ENCODE assay signal across 8 cellular contexts in the genomic region with DNA sequence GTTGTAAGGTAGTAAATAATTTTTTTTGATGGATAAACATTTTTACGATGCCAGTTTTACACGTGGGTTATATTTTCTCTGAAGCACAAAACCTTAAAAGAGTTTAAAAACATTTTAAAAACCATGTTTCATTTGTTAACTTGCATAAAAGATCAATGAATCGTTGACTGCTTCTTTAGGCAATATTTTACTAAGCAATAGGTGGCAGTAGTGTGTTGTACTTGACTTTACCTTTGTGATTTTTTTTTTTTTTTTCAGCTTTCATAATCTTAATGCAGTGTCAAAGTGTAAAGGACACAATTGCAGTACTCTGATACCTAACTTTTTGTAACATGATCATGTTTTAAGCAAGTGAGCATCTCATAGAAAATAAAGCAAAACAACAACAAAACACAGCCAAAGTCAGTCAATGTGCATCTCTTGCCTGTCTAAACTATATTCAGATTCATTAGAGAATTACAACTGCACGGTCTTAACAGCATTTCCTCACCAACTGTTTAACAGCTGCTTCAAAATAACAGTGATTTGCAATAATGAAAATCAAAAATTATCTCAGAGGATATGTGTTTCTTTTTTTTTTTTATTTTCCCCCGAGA. TPM values are rescaled to one million over a fixed set of nuclear protein-coding genes. Genes with fewer than 3 reads are reported as not detected.
A peak's percentile ranks its signal among the peaks of the same experiment; 100 is the strongest.
DNase-seq lines count a peak whose midpoint lies in the region; ATAC-seq, FAIRE-seq and TF ChIP-seq lines count a peak whose summit lies in the region.

No MANE protein-coding gene starts in this region.

- H3K4me3 Mint-ChIP-seq in activated CD8-positive, alpha-beta T cell treated with anti-CD3 and anti-CD28 coated beads for 36 hours = no peak overlapping the region
- no peak overlapping the region for H3K4me3 Mint-ChIP-seq in activated CD8-positive, alpha-beta T cell treated with anti-CD3 and anti-CD28 coated beads, Interleukin-2, amount 10 ng/mL, durations not matched to agents 7 days and 5 days
- no peak overlapping the region for H3K4me3 Mint-ChIP-seq in immature natural killer cell

- no peak overlapping the region for H3K27ac Mint-ChIP-seq in activated CD8-positive, alpha-beta T cell treated with anti-CD3 and anti-CD28 coated beads for 36 hours
- H3K27ac Mint-ChIP-seq in activated CD8-positive, alpha-beta T cell treated with anti-CD3 and anti-CD28 coated beads, Interleukin-2, amount 10 ng/mL, durations not matched to agents 7 days and 5 days = no peak overlapping the region
- H3K27ac Mint-ChIP-seq in immature natural killer cell = no peak overlapping the region

- peak; percentile 74 for FAIRE-seq in TTC549 (lab: Jason Lieb, UNC)

- H3K9me3 Mint-ChIP-seq in activated CD8-positive, alpha-beta T cell treated with anti-CD3 and anti-CD28 coated beads for 36 hours = no peaks in the 10 kb centered on the region
- H3K9me3 Mint-ChIP-seq in activated CD8-positive, alpha-beta T cell treated with anti-CD3 and anti-CD28 coated beads, Interleukin-2, amount 10 ng/mL, durations not matched to agents 7 days and 5 days (ENCODE audit: insufficient read depth) = no peaks in the 10 kb centered on the region
- H3K9me3 Mint-ChIP-seq in immature natural killer cell = no peaks in the 10 kb centered on the region

- POLR2A ChIA-PET in activated CD8-positive, alpha-beta T cell treated with anti-CD3 and anti-CD28 coated beads for 36 hours (lab: Charles Lee) = no interaction called here
- POLR2A ChIA-PET in activated CD8-positive, alpha-beta T cell treated with anti-CD3 and anti-CD28 coated beads, Interleukin-2, amount 10 ng/mL, durations not matched to agents 7 days and 5 days (lab: Charles Lee) = no interaction called here

- H3K4me1 Mint-ChIP-seq in activated CD8-positive, alpha-beta T cell treated with anti-CD3 and anti-CD28 coated beads for 36 hours (ENCODE audit: low read depth) = no peaks in the 10 kb centered on the region
- no peaks in the 10 kb centered on the region for H3K4me1 Mint-ChIP-seq in activated CD8-positive, alpha-beta T cell treated with anti-CD3 and anti-CD28 coated beads, Interleukin-2, amount 10 ng/mL, durations not matched to agents 7 days and 5 days (ENCODE audit: low read depth)
- H3K4me1 Mint-ChIP-seq in immature natural killer cell = no peaks in the 10 kb centered on the region

- TF ChIP-seq CTCF in activated CD8-positive, alpha-beta T cell treated with anti-CD3 and anti-CD28 coated beads for 36 hours (IDR thresholded peaks at IDR 0.05) = peak; percentile 61
- peak; percentile 76 for TF ChIP-seq CTCF in LNCAP (IDR thresholded peaks at IDR 0.05)

- CTCF ChIA-PET in activated CD8-positive, alpha-beta T cell treated with anti-CD3 and anti-CD28 coated beads for 36 hours (lab: Charles Lee) = interaction anchor here (1.2 to 2.1 kb wide), 6 partner anchors 8 to 610 kb away, joined by 3 to 6 read pairs (median 4); no protein-coding TSS in a partner anchor
- CTCF ChIA-PET in activated CD8-positive, alpha-beta T cell treated with anti-CD3 and anti-CD28 coated beads, Interleukin-2, amount 10 ng/mL, durations not matched to agents 7 days and 5 days (lab: Charles Lee) = interaction anchor here (0.6 to 1.7 kb wide), 10 partner anchors 16 to 779 kb away, joined by 3 to 8 read pairs (median 4); a partner anchor contains a TSS

- DNase-seq in activated CD8-positive, alpha-beta T cell treated with anti-CD3 and anti-CD28 coated beads for 36 hours = no peak
- DNase-seq in activated CD8-positive, alpha-beta T cell treated with anti-CD3 and anti-CD28 coated beads, Interleukin-2, amount 10 ng/mL, durations not matched to agents 7 days and 5 days = no peak
- DNase-seq in immature natural killer cell (peak in 2 of 3 donors; percentile 2 to 25), GM19238 (ENCODE audit: insufficient read length, low spot score) (no peak), putamen (ENCODE audit: low spot score) (no peak)
- no peak for DNase-seq in stimulated activated CD4-positive, alpha-beta T cell treated with anti-CD3 and anti-CD28 coated beads, Interleukin-12 subunit alpha, Interleukin-12 subunit beta, amount 100 ng/mL, for 4 hours

- peaks cover 17% of the 10 kb centered on the region for H3K36me3 Mint-ChIP-seq in activated CD8-positive, alpha-beta T cell treated with anti-CD3 and anti-CD28 coated beads for 36 hours (ENCODE audit: low read depth)
- H3K36me3 Mint-ChIP-seq in activated CD8-positive, alpha-beta T cell treated with anti-CD3 and anti-CD28 coated beads, Interleukin-2, amount 10 ng/mL, durations not matched to agents 7 days and 5 days (ENCODE audit: low read depth) = peaks cover 8% of the 10 kb centered on the region
- H3K36me3 Mint-ChIP-seq in immature natural killer cell = peaks cover 3 to 15% (median 9%) of the 10 kb centered on the region in 3 donors

- intact Hi-C loops in activated CD8-positive, alpha-beta T cell treated with anti-CD3 and anti-CD28 coated beads for 36 hours (cut with micrococcal nuclease) = loop anchor here (1.0 kb wide), 1 partner anchor 561 kb away; no protein-coding TSS in a partner anchor

- no peaks in the 10 kb centered on the region for H3K27me3 Mint-ChIP-seq in activated CD8-positive, alpha-beta T cell treated with anti-CD3 and anti-CD28 coated beads for 36 hours
- H3K27me3 Mint-ChIP-seq in activated CD8-positive, alpha-beta T cell treated with anti-CD3 and anti-CD28 coated beads, Interleukin-2, amount 10 ng/mL, durations not matched to agents 7 days and 5 days (ENCODE audit: low read depth) = no peaks in the 10 kb centered on the region
- H3K27me3 Mint-ChIP-seq in immature natural killer cell (ENCODE audit: low read depth in 3 of 3) = no peaks in the 10 kb centered on the region

- no peak for ATAC-seq in activated CD8-positive, alpha-beta T cell treated with anti-CD3 and anti-CD28 coated beads for 36 hours
- no peak for ATAC-seq in activated CD8-positive, alpha-beta T cell treated with anti-CD3 and anti-CD28 coated beads, Interleukin-2, amount 10 ng/mL, durations not matched to agents 7 days and 5 days

RNA-seq across cellular contexts. Expression of a gene that starts 27.7 kb away (rescaled TPM):
- total RNA-seq in activated CD8-positive, alpha-beta T cell treated with anti-CD3 and anti-CD28 coated beads for 36 hours = 10 to 100 TPM; 12.6 to 13.0 TPM
- total RNA-seq in activated CD8-positive, alpha-beta T cell treated with anti-CD3 and anti-CD28 coated beads, Interleukin-2, amount 10 ng/mL, durations not matched to agents 7 days and 5 days = 10 to 100 TPM; 13.7 to 15.8 TPM
- 10 to 100 TPM in 1 of 3 donors, 1 to 10 TPM in 2; 6.7 to 14.2 (median 7.6) TPM for polyA plus RNA-seq in immature natural killer cell

RNA-seq across cellular contexts. Expression of a gene that starts 27.8 kb away (rescaled TPM):
- not detected for total RNA-seq in activated CD8-positive, alpha-beta T cell treated with anti-CD3 and anti-CD28 coated beads for 36 hours
- total RNA-seq in activated CD8-positive, alpha-beta T cell treated with anti-CD3 and anti-CD28 coated beads, Interleukin-2, amount 10 ng/mL, durations not matched to agents 7 days and 5 days = not detected
- polyA plus RNA-seq in immature natural killer cell = not detected

Comparison
In these comparisons a context has a peak if more than half of its experiments do, and no peak if none do; other contexts are left out.
1. DNase-seq: peak in immature natural killer cell (2 of 3); none in activated CD8-positive, alpha-beta T cell treated with anti-CD3 and anti-CD28 coated beads for 36 hours (single experiment), activated CD8-positive, alpha-beta T cell treated with anti-CD3 and anti-CD28 coated beads, Interleukin-2, amount 10 ng/mL, durations not matched to agents 7 days and 5 days (single experiment), stimulated activated CD4-positive, alpha-beta T cell treated with anti-CD3 and anti-CD28 coated beads, Interleukin-12 subunit alpha, Interleukin-12 subunit beta, amount 100 ng/mL, for 4 hours (single experiment), GM19238 (single experiment) and putamen (single experiment).